In genomic region chr5:36705055-36705454, GRCh38 we compare ENCODE assay signal across 19 cellular contexts.
"Had no signal": no experiment of that assay in that cellular context is flagged by ENCODE, and none has a peak within 500 bp of the region (broad histone marks: within the 10 kb centered on the region; RNA-seq: fewer than 3 reads in every experiment).

No MANE protein-coding gene starts in this region.

- H3K27ac ChIP-seq: epithelial cell of prostate, esophagus squamous epithelium, gastroesophageal sphincter, psoas muscle, sigmoid colon, skin epidermis had no signal

- H3K4me3 Mint-ChIP-seq: dendritic cell treated with granulocyte-macrophage colony-stimulating factor and Interleukin-4, amounts not matched to agents 40 ng/mL and 50 ng/mL, for 4 days; effector memory CD8-positive, alpha-beta T cell; naive B cell; nephron had no signal

- H3K27me3 ChIP-seq: gastroesophageal sphincter, sigmoid colon had no signal

- ATAC-seq: effector memory CD8-positive, alpha-beta T cell; gastroesophageal sphincter; left ventricle myocardium superior; psoas muscle had no signal

- H3K27ac Mint-ChIP-seq: dendritic cell treated with granulocyte-macrophage colony-stimulating factor and Interleukin-4, amounts not matched to agents 40 ng/mL and 50 ng/mL, for 4 days; effector memory CD8-positive, alpha-beta T cell; nephron had no signal

- DNase-seq: effector memory CD8-positive, alpha-beta T cell; esophagus squamous epithelium; foreskin fibroblast; hippocampal formation; left ventricle myocardium superior; mesenchymal stem cell; naive B cell; psoas muscle; retina; sigmoid colon; stimulated activated CD4-positive, alpha-beta T cell treated with anti-CD3 and anti-CD28 coated beads, Interleukin-2, amount 100 ng/mL, for 24 hours; stimulated activated CD4-positive, alpha-beta T cell treated with anti-CD3 and anti-CD28 coated beads, Interleukin-4, amount 100 ng/mL, for 4 hours; stimulated activated naive CD4-positive, alpha-beta T cell treated with Interleukin-2 at 50 U/mL for 16 hours had no signal

- H3K9me3 Mint-ChIP-seq: dendritic cell treated with granulocyte-macrophage colony-stimulating factor and Interleukin-4, amounts not matched to agents 40 ng/mL and 50 ng/mL, for 4 days; effector memory CD8-positive, alpha-beta T cell had no signal

- H3K4me1 ChIP-seq: psoas muscle, sigmoid colon had no signal

- H3K27me3 Mint-ChIP-seq: dendritic cell treated with granulocyte-macrophage colony-stimulating factor and Interleukin-4, amounts not matched to agents 40 ng/mL and 50 ng/mL, for 4 days; naive B cell had no signal

- H3K9me3 ChIP-seq: gastroesophageal sphincter, sigmoid colon had no signal

- H3K4me3 ChIP-seq: esophagus squamous epithelium, gastroesophageal sphincter, lung, psoas muscle, sigmoid colon, skin epidermis had no signal

- H3K36me3 ChIP-seq: esophagus squamous epithelium, gastroesophageal sphincter, sigmoid colon had no signal
